ENCODE assay signal across 8 cellular contexts in genomic region chr2:227472265-227473018, GRCh38. TPM values are rescaled to one million over a fixed set of nuclear protein-coding genes. Genes with fewer than 3 reads are reported as not detected.
DNase-seq lines count a peak whose midpoint lies in the region; ATAC-seq and TF ChIP-seq lines count a peak whose summit lies in the region.

No MANE protein-coding gene starts in this region.

- peaks cover 23% of the 10 kb centered on the region for H3K4me1 Mint-ChIP-seq in T-helper 2 cell treated with Interferon-gamma antibody and Interleukin-4, amounts not matched to agents 5 μg/mL and 100 μg/mL, for 36 hours (ENCODE audit: low read depth)
- peaks cover 28% of the 10 kb centered on the region for H3K4me1 Mint-ChIP-seq in central memory CD8-positive, alpha-beta T cell

- no peaks in the 10 kb centered on the region for H3K27me3 ChIP-seq in BE2C
- H3K27me3 ChIP-seq in layer of hippocampus (ENCODE audit: control insufficient read depth, insufficient read depth, low read length): no peaks in the 10 kb centered on the region

- H3K27ac Mint-ChIP-seq in T-helper 2 cell treated with Interferon-gamma antibody and Interleukin-4, amounts not matched to agents 5 μg/mL and 100 μg/mL, for 36 hours: peak overlapping the region; percentile 57
- peak overlapping the region; percentile 84 for H3K27ac Mint-ChIP-seq in central memory CD8-positive, alpha-beta T cell (ENCODE audit: low read depth)

- H3K4me3 Mint-ChIP-seq in T-helper 2 cell treated with Interferon-gamma antibody and Interleukin-4, amounts not matched to agents 5 μg/mL and 100 μg/mL, for 36 hours: peak overlapping the region; percentile 96
- peak overlapping the region; percentile 91 for H3K4me3 Mint-ChIP-seq in central memory CD8-positive, alpha-beta T cell

- H3K27me3 Mint-ChIP-seq in T-helper 2 cell treated with Interferon-gamma antibody and Interleukin-4, amounts not matched to agents 5 μg/mL and 100 μg/mL, for 36 hours (ENCODE audit: low read depth): no peaks in the 10 kb centered on the region
- H3K27me3 Mint-ChIP-seq in central memory CD8-positive, alpha-beta T cell: no peaks in the 10 kb centered on the region

- DNase-seq in BE2C: peak; percentile 62
- peak; percentile 63 for DNase-seq in GM19238 (ENCODE audit: insufficient read length, low spot score)
- peak; percentile 57 for DNase-seq in T-helper 2 cell treated with Interferon-gamma antibody and Interleukin-4, amounts not matched to agents 5 μg/mL and 100 μg/mL, for 36 hours (ENCODE audit: low spot score)
- DNase-seq in central memory CD8-positive, alpha-beta T cell (ENCODE audit: low spot score in 2 of 2): no peak
- peak in 2 of 3 experiments; percentile 43 to 52 for DNase-seq in stimulated activated CD4-positive, alpha-beta T cell treated with anti-CD3 and anti-CD28 coated beads, TNF-alpha, amount 100 ng/mL, for 4 hours (ENCODE audit: low read depth in 3 of 3)
- no peak for DNase-seq in NCI-H446 treated with DMSO at 0.1 percent for 48 hours (lab: John Stamatoyannopoulos, UW)

- peaks cover 2% of the 10 kb centered on the region for H3K36me3 Mint-ChIP-seq in T-helper 2 cell treated with Interferon-gamma antibody and Interleukin-4, amounts not matched to agents 5 μg/mL and 100 μg/mL, for 36 hours (ENCODE audit: low read depth)
- peaks cover 13% of the 10 kb centered on the region for H3K36me3 Mint-ChIP-seq in central memory CD8-positive, alpha-beta T cell (ENCODE audit: insufficient read depth)

- H3K9me3 ChIP-seq in BE2C: no peaks in the 10 kb centered on the region

- peak overlapping the region; percentile 75 for H3K4me3 ChIP-seq in BE2C (ENCODE audit: low read depth, low read length)

- no peak for TF ChIP-seq CTCF in BE2C (IDR thresholded peaks at IDR 0.05; ENCODE audit: low read depth, low read length)

- ATAC-seq in HG03159 (IDR thresholded peaks at IDR 0.05; ENCODE audit: unreplicated experiment): peak; percentile 72
- peak; percentile 60 for ATAC-seq in central memory CD8-positive, alpha-beta T cell (replicated peaks; ENCODE audit: extremely low read depth, poor library complexity, severe bottlenecking)

- H3K27ac ChIP-seq in layer of hippocampus (ENCODE audit: low read depth, low read length): peak overlapping the region; percentile 75

- H3K36me3 ChIP-seq in BE2C: no peaks in the 10 kb centered on the region

- no peaks in the 10 kb centered on the region for H3K9me3 Mint-ChIP-seq in T-helper 2 cell treated with Interferon-gamma antibody and Interleukin-4, amounts not matched to agents 5 μg/mL and 100 μg/mL, for 36 hours
- H3K9me3 Mint-ChIP-seq in central memory CD8-positive, alpha-beta T cell: no peaks in the 10 kb centered on the region

- H3K4me1 ChIP-seq in BE2C: no peaks in the 10 kb centered on the region

RNA-seq across cellular contexts. Expression of gene AGFG1, which starts 0.5 kb away (rescaled TPM):
- 56.5 TPM for polyA plus RNA-seq in BE2C (2012; ENCODE audit: insufficient read depth, insufficient read length, low read depth)

Comparison
In these comparisons a context has a peak if more than half of its experiments do, and no peak if none do; other contexts are left out.
1. DNase-seq: peak in BE2C (single experiment), GM19238 (single experiment), T-helper 2 cell treated with Interferon-gamma antibody and Interleukin-4, amounts not matched to agents 5 μg/mL and 100 μg/mL, for 36 hours (single experiment) and stimulated activated CD4-positive, alpha-beta T cell treated with anti-CD3 and anti-CD28 coated beads, TNF-alpha, amount 100 ng/mL, for 4 hours (2 of 3); none in central memory CD8-positive, alpha-beta T cell (0 of 2) and NCI-H446 treated with DMSO at 0.1 percent for 48 hours (single experiment).